In genomic region chr2:57908736-57909161, GRCh38 we compare ENCODE assay signal across 1 cellular context.
A peak's percentile ranks its signal among the peaks of the same experiment; 100 is the strongest.
TF ChIP-seq lines count a peak whose summit lies in the region.

No MANE protein-coding gene starts in this region.

TF ChIP-seq in GM12878, 131 proteins besides CTCF, POLR2A, EP300 and RAD21 (continued from another document):
- no peak for TF ChIP-seq PAX8 (IDR thresholded peaks at IDR 0.05)
- TF ChIP-seq HCFC1 (IDR thresholded peaks at IDR 0.05; ENCODE audit: low read length): no peak
- TF ChIP-seq RELB (IDR thresholded peaks at IDR 0.05; ENCODE audit: low read depth): peak; percentile 51; the same call in 1 of the 2 replicates
- no peak for TF ChIP-seq REST (IDR thresholded peaks at IDR 0.05; ENCODE audit: low read depth, low read length)
- peak; percentile 59 for TF ChIP-seq ATF7 (IDR thresholded peaks at IDR 0.05; ENCODE audit: low read depth)
- no peak for TF ChIP-seq SMARCA5 (IDR thresholded peaks at IDR 0.05)
- TF ChIP-seq SMAD1 (IDR thresholded peaks at IDR 0.05; ENCODE audit: low read depth, partially characterized antibody): peak; percentile 1
- TF ChIP-seq CBX5 (IDR thresholded peaks at IDR 0.05; ENCODE audit: low read depth): no peak
- TF ChIP-seq POLR2AphosphoS5 (IDR thresholded peaks at IDR 0.05; ENCODE audit: low read length): peak; percentile 75
- TF ChIP-seq ZNF687 (IDR thresholded peaks at IDR 0.05): peak; percentile 63; the same call in 1 of the 2 replicates
- no peak for TF ChIP-seq STAT3 (IDR thresholded peaks at IDR 0.05; ENCODE audit: low read depth, low read length)
- peak; percentile 82 for TF ChIP-seq FOXM1 (IDR thresholded peaks at IDR 0.05; ENCODE audit: low read depth, low read length)
- TF ChIP-seq ZBTB40 (IDR thresholded peaks at IDR 0.05; ENCODE audit: borderline replicate concordance): no peak
- TF ChIP-seq MTA2 (IDR thresholded peaks at IDR 0.05; ENCODE audit: low read depth): peak; percentile 74; the same call in 1 of the 2 replicates
- TF ChIP-seq IKZF2 (IDR thresholded peaks at IDR 0.05): no peak
- TF ChIP-seq STAT1 (conservative IDR thresholded peaks at IDR 0.05): peak; percentile 99
- TF ChIP-seq NFXL1 (IDR thresholded peaks at IDR 0.05; ENCODE audit: borderline replicate concordance): no peak
- no peak for TF ChIP-seq GABPA (IDR thresholded peaks at IDR 0.05; ENCODE audit: low read depth)
- no peak for TF ChIP-seq DPF2 (IDR thresholded peaks at IDR 0.05)
